In genomic region chr7:51309361-51310130, GRCh38 we compare ENCODE assay signal across 25 cellular contexts. TPM values are rescaled to one million over a fixed set of nuclear protein-coding genes. Genes with fewer than 3 reads are reported as not detected.
DNase-seq lines count a peak whose midpoint lies in the region; ATAC-seq, FAIRE-seq and TF ChIP-seq lines count a peak whose summit lies in the region.
"Had no signal": no experiment of that assay in that cellular context is flagged by ENCODE, and none has a peak within 500 bp of the region (broad histone marks: within the 10 kb centered on the region; RNA-seq: fewer than 3 reads in every experiment).

No MANE protein-coding gene starts in this region.

- POLR2A ChIA-PET in HCT116 (lab: Charles Lee), result no interaction called here
- POLR2A ChIA-PET in WTC11 (lab: Charles Lee), result no interaction called here
- POLR2A ChIA-PET in activated CD4-positive, alpha-beta T cell treated with anti-CD3 and anti-CD28 coated beads, Interleukin-2, amount 10 ng/mL, durations not matched to agents 7 days and 5 days (lab: Charles Lee), result no interaction called here

- intact Hi-C loops in HCT116 (cut with micrococcal nuclease), result no loop called here

- H3K36me3 ChIP-seq in HCT116 (ENCODE audit: control insufficient read depth in 1 of 2, insufficient read depth in 2 of 2, low read length in 2 of 2) (no peaks in the 10 kb centered on the region), gastroesophageal sphincter (no peaks in the 10 kb centered on the region)
- H3K36me3 ChIP-seq: ascending aorta, upper lobe of right lung had no signal

- no peak for DNase-seq in HCT116 (ENCODE audit: low read depth, low spot score)
- DNase-seq in WTC11 (ENCODE audit: low spot score), result peak; percentile 36
- peak in 1 of 49 donors; percentile 22 for DNase-seq in substantia nigra (lab: John Stamatoyannopoulos, UW)
- no peak for DNase-seq in GM19239 (ENCODE audit: insufficient read length, low spot score)
- DNase-seq in activated CD4-positive, alpha-beta T cell treated with anti-CD3 and anti-CD28 coated beads, Interleukin-2, amount 10 ng/mL, durations not matched to agents 7 days and 5 days, result no peak
- no peak for DNase-seq in LoVo (ENCODE audit: low spot score)
- DNase-seq: activated CD4-positive, alpha-beta T cell treated with anti-CD3 and anti-CD28 coated beads for 1 hour; activated CD8-positive, alpha-beta memory T cell treated with anti-CD3 and anti-CD28 coated beads for 24 hours; activated effector memory CD4-positive, alpha-beta T cell treated with Interleukin-2 at 50 U/mL for 16 hours; Calu3; cerebellar nuclear complex; kidney; nephron progenitor cell; T-helper 17 cell; upper lobe of right lung had no signal

- H3K4me3 ChIP-seq in HCT116 (replicated peaks in 1 of 2; ENCODE audit: low read depth in 1 of 2, low read length in 2 of 2) (no peak overlapping the region), gastroesophageal sphincter (no peak overlapping the region)
- H3K4me3 ChIP-seq: ascending aorta, upper lobe of right lung had no signal

- H3K4me1 Mint-ChIP-seq in WTC11, result peaks cover 81% of the 10 kb centered on the region
- no peaks in the 10 kb centered on the region for H3K4me1 Mint-ChIP-seq in activated CD4-positive, alpha-beta T cell treated with anti-CD3 and anti-CD28 coated beads, Interleukin-2, amount 10 ng/mL, durations not matched to agents 7 days and 5 days
- H3K4me1 Mint-ChIP-seq: T-helper 17 cell had no signal

- no peak overlapping the region for H3K4me2 ChIP-seq in HCT116 (ENCODE audit: low read length)

- RAD21 ChIA-PET in HCT116 (lab: Charles Lee; ENCODE audit: low non-redundant PET in 1 of 2, low total read pairs in 2 of 2, uncharacterized antibody in 2 of 2, unreplicated experiment in 2 of 2), result interaction anchor here in 1 of 2 experiments (0.8 kb wide), 1 partner anchor 57 kb away, joined by 3 read pairs; no protein-coding TSS in a partner anchor

- peaks cover 24% of the 10 kb centered on the region for H3K79me2 ChIP-seq in HCT116 (ENCODE audit: insufficient read depth, low read length)

- 69 to 71% methylated on average over 4 of the region's 8 CpGs for WGBS in gastroesophageal sphincter (ENCODE audit: low coverage in 1 of 2), 2 donors

- no peak overlapping the region for H3K9ac ChIP-seq in HCT116 (ENCODE audit: low read length)
- H3K9ac ChIP-seq: parathyroid adenoma had no signal

- FAIRE-seq in GM19239 (lab: Jason Lieb, UNC), result no peak
- FAIRE-seq: endothelial cell of umbilical vein, GM12891, kidney had no signal

- TF ChIP-seq RAD21 in HCT116 (IDR thresholded peaks at IDR 0.05; ENCODE audit: low read depth), result peak; percentile 18

- H3K9me2 ChIP-seq in HCT116 (ENCODE audit: insufficient read depth), result no peaks in the 10 kb centered on the region

- TF ChIP-seq POLR2A in HCT116 (IDR thresholded peaks at IDR 0.05; ENCODE audit: borderline replicate concordance, extremely low read depth, insufficient read depth, insufficient read length), result no peak
- no peak for TF ChIP-seq POLR2A in gastroesophageal sphincter (IDR thresholded peaks at IDR 0.05)

- peaks cover under 1 to 1% of the 10 kb centered on the region in 2 experiments; a peak in 2 of 4 replicates for H3K4me1 ChIP-seq in HCT116 (ENCODE audit: control insufficient read depth in 1 of 2, insufficient read depth in 2 of 2, low read length in 2 of 2)
- H3K4me1 ChIP-seq in gastroesophageal sphincter, result peaks cover 0 to 87% (median 0%) of the 10 kb centered on the region in 3 donors
- H3K4me1 ChIP-seq: ascending aorta, parathyroid adenoma had no signal

- TF ChIP-seq CTCF in HCT116 (IDR thresholded peaks at IDR 0.05 in 2 of 3, conservative IDR thresholded peaks at IDR 0.05 in 1 of 3; ENCODE audit: borderline replicate concordance in 1 of 3, insufficient read depth in 1 of 3, low read depth in 2 of 3, low read length in 2 of 3) (no peak), WTC11 (IDR thresholded peaks at IDR 0.05) (no peak), gastroesophageal sphincter (IDR thresholded peaks at IDR 0.05) (no peak)

- peaks cover 7% of the 10 kb centered on the region for H3K27me3 Mint-ChIP-seq in WTC11 (ENCODE audit: low read depth)
- H3K27me3 Mint-ChIP-seq in activated CD4-positive, alpha-beta T cell treated with anti-CD3 and anti-CD28 coated beads, Interleukin-2, amount 10 ng/mL, durations not matched to agents 7 days and 5 days, result peaks cover 22% of the 10 kb centered on the region

- no peaks in the 10 kb centered on the region for H3K36me3 Mint-ChIP-seq in WTC11
- no peaks in the 10 kb centered on the region for H3K36me3 Mint-ChIP-seq in activated CD4-positive, alpha-beta T cell treated with anti-CD3 and anti-CD28 coated beads, Interleukin-2, amount 10 ng/mL, durations not matched to agents 7 days and 5 days (ENCODE audit: low read depth)
- H3K36me3 Mint-ChIP-seq: activated naive CD8-positive, alpha-beta T cell had no signal

- no peaks in the 10 kb centered on the region for H3K27me3 ChIP-seq in HCT116 (ENCODE audit: insufficient read depth, low read length)
- H3K27me3 ChIP-seq in gastroesophageal sphincter, result no peaks in the 10 kb centered on the region
- H3K27me3 ChIP-seq: ascending aorta, upper lobe of right lung had no signal

- peak overlapping the region; percentile 56; the same call in 1 of the 2 replicates for H3K27ac Mint-ChIP-seq in WTC11
- H3K27ac Mint-ChIP-seq in activated CD4-positive, alpha-beta T cell treated with anti-CD3 and anti-CD28 coated beads, Interleukin-2, amount 10 ng/mL, durations not matched to agents 7 days and 5 days, result no peak overlapping the region
- H3K27ac Mint-ChIP-seq: activated naive CD8-positive, alpha-beta T cell; nephron progenitor cell; T-helper 17 cell had no signal

- H3K27ac ChIP-seq in HCT116 (ENCODE audit: low read depth, low read length), result no peak overlapping the region
- H3K27ac ChIP-seq in gastroesophageal sphincter, result peak overlapping the region in 3 of 4 donors; percentile 1 to 67 (median 63)
- peak overlapping the region; percentile 88 for H3K27ac ChIP-seq in substantia nigra (ENCODE audit: low read depth, low read length, poor library complexity, severe bottlenecking)
- H3K27ac ChIP-seq: ascending aorta, C4-2B, parathyroid adenoma, RWPE1, upper lobe of right lung had no signal

- H3K9me3 ChIP-seq in HCT116 (ENCODE audit: control insufficient read depth in 1 of 2, insufficient read depth in 1 of 2, low read depth in 1 of 2, low read length in 2 of 2) (no peaks in the 10 kb centered on the region), gastroesophageal sphincter (no peaks in the 10 kb centered on the region)
- H3K9me3 ChIP-seq: ascending aorta, upper lobe of right lung had no signal

- ATAC-seq in HCT116, result peak; percentile 44; the same call in 1 of the 2 replicates
- ATAC-seq in WTC11, result peak; percentile 61
- no peak for ATAC-seq in gastroesophageal sphincter
- ATAC-seq: SK-N-SH treated with all-trans-retinoic acid at 6 μM for 48 hours, T-helper 17 cell had no signal

- H2AFZ ChIP-seq in HCT116 (ENCODE audit: low read depth, low read length, poor library complexity, severe bottlenecking), result no peak overlapping the region
- H2AFZ ChIP-seq: parathyroid adenoma had no signal

- H3K9me3 Mint-ChIP-seq in WTC11, result no peaks in the 10 kb centered on the region
- no peaks in the 10 kb centered on the region for H3K9me3 Mint-ChIP-seq in activated CD4-positive, alpha-beta T cell treated with anti-CD3 and anti-CD28 coated beads, Interleukin-2, amount 10 ng/mL, durations not matched to agents 7 days and 5 days
- H3K9me3 Mint-ChIP-seq: nephron progenitor cell had no signal

- TF ChIP-seq EP300 in gastroesophageal sphincter (IDR thresholded peaks at IDR 0.05), result no peak

- BruUV-seq in HCT116 (replicated peaks; lab: Mats Ljungman, UMichigan), result no TSS peak

- CTCF ChIA-PET in HCT116 (lab: Charles Lee) (no interaction called here), WTC11 (lab: Charles Lee) (interaction anchor here (0.5 to 3.7 kb wide), 18 partner anchors 8 to 168 kb away, joined by 3 to 37 read pairs (median 5); no protein-coding TSS in a partner anchor)
- CTCF ChIA-PET in activated CD4-positive, alpha-beta T cell treated with anti-CD3 and anti-CD28 coated beads, Interleukin-2, amount 10 ng/mL, durations not matched to agents 7 days and 5 days (lab: Charles Lee), result no interaction called here

- H3K4me3 Mint-ChIP-seq in WTC11, result no peak overlapping the region
- no peak overlapping the region for H3K4me3 Mint-ChIP-seq in activated CD4-positive, alpha-beta T cell treated with anti-CD3 and anti-CD28 coated beads, Interleukin-2, amount 10 ng/mL, durations not matched to agents 7 days and 5 days
- H3K4me3 Mint-ChIP-seq: activated naive CD8-positive, alpha-beta T cell; nephron progenitor cell; T-helper 17 cell had no signal

- no peaks in the 10 kb centered on the region for H4K20me1 ChIP-seq in HCT116 (ENCODE audit: insufficient read depth)

TF ChIP-seq in HCT116, 20 proteins besides CTCF, POLR2A, EP300 and RAD21 (continues in another document):
- TF ChIP-seq ZFX (IDR thresholded peaks at IDR 0.05) (no peak), SRF (IDR thresholded peaks at IDR 0.05; ENCODE audit: low read depth) (no peak), FOSL1 (IDR thresholded peaks at IDR 0.05; ENCODE audit: low read depth) (no peak)

RNA-seq across cellular contexts. Expression of gene COBL, which starts 7.1 kb away (rescaled TPM):
- total RNA-seq in HCT116 (2021; ENCODE audit: unreplicated experiment), result 19.3 TPM
- polyA plus RNA-seq in HCT116 (2012), result 11.6 and 12.0 TPM in 2 replicates
- total RNA-seq in WTC11 (2021), result 36.5 to 49.8 TPM (median 48.1 TPM) in 3 replicates
- 10 to 100 TPM; 17.2 to 59.7 (median 31.0) TPM for total RNA-seq in gastroesophageal sphincter
- total RNA-seq in activated CD4-positive, alpha-beta T cell treated with anti-CD3 and anti-CD28 coated beads, Interleukin-2, amount 10 ng/mL, durations not matched to agents 7 days and 5 days, result not detected
- total RNA-seq: lung microvascular endothelial cell, T-helper 17 cell had no signal
- polyA plus RNA-seq: endothelial cell of umbilical vein had no signal

Comparison
In these comparisons a context has a peak if more than half of its experiments do, and no peak if none do; other contexts are left out.
1. RNA of gene COBL, which starts 7.1 kb away (total RNA-seq): 36.5 to 49.8 TPM in WTC11, 17.2 to 59.7 TPM in gastroesophageal sphincter and 19.3 TPM in HCT116 (single experiment); not detected in activated CD4-positive, alpha-beta T cell treated with anti-CD3 and anti-CD28 coated beads, Interleukin-2, amount 10 ng/mL, durations not matched to agents 7 days and 5 days; every median in the first group is over 10 times any median in the second.